Comparison of ENCODE assay signal across 8 cellular contexts in the genomic region with DNA sequence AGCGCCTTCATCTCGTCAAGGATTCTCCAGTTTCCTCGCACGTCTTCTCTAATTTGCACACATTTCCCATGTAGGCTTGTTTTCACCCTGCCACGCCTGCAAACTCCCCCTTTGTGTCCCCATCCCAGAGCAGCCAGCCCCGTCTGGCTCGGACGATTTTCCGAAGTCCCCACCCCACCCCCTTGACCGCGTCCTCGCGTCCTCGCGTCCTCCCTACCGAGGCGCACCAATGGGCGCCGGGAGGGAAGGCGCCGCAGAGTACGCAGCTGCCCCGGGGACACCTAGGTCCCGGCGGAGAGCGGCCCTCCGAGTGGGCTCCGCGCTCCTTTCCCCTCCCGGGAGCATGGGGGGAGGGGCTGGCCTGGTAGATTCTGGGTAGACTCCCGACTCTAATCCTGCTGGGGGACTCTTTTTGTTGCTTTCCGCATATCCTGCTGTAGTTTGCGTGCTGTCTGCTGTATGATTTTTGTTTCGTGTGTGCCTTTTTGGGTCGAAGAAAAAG. TPM values are rescaled to one million over a fixed set of nuclear protein-coding genes. Genes with fewer than 3 reads are reported as not detected.
A peak's percentile ranks its signal among the peaks of the same experiment; 100 is the strongest.
DNase-seq lines count a peak whose midpoint lies in the region; ATAC-seq and TF ChIP-seq lines count a peak whose summit lies in the region.

No MANE protein-coding gene starts in this region.

- DNase-seq in A673 (ENCODE audit: low spot score), result peak; percentile 64
- no peak for DNase-seq in activated T-cell treated with anti-CD3 and anti-CD28 coated beads, Interleukin-2, amount 50 U/mL, for 4 hours
- DNase-seq in glomerular visceral epithelial cell (ENCODE audit: extremely low spot score), result peak; percentile 47
- DNase-seq in omental fat pad (ENCODE audit: low spot score), result no peak

- no peaks in the 10 kb centered on the region for H3K27me3 ChIP-seq in A673 (replicated peaks; ENCODE audit: insufficient read depth, low read depth, low read length, poor library complexity)

- intact Hi-C loops in A673 (cut with micrococcal nuclease; ENCODE audit: unreplicated experiment), result loop anchor here (5.0 kb wide), 2 partner anchors 66 to 181 kb away; no protein-coding TSS in a partner anchor

- H3K9me3 ChIP-seq in A673 (ENCODE audit: low read depth, low read length, poor library complexity, severe bottlenecking), result no peaks in the 10 kb centered on the region
- no peaks in the 10 kb centered on the region for H3K9me3 ChIP-seq in HEK293 (ENCODE audit: control insufficient read depth, insufficient read depth, low read depth, low read length)

- H3K36me3 ChIP-seq in A673 (ENCODE audit: insufficient read depth, low read length, poor library complexity, severe bottlenecking), result peaks cover 4% of the 10 kb centered on the region
- H3K36me3 ChIP-seq in HEK293 (ENCODE audit: control insufficient read depth in 2 of 2, insufficient read depth in 1 of 2, low read length in 2 of 2), result no peaks in the 10 kb centered on the region; a peak in 1 of 3 replicates

- H3K4me3 ChIP-seq in A673 (ENCODE audit: low read depth, low read length, poor library complexity, severe bottlenecking) (peak overlapping the region; percentile 76), HEK293 (ENCODE audit: low read depth, low read length) (peak overlapping the region; percentile 72)

- H3K4me1 ChIP-seq in A673 (ENCODE audit: insufficient read depth, low read length, poor library complexity, severe bottlenecking) (peaks cover 44% of the 10 kb centered on the region), HEK293 (ENCODE audit: control insufficient read depth, insufficient read depth, low read length) (peaks cover 29% of the 10 kb centered on the region)

- CTCF ChIA-PET in A673 (lab: Charles Lee) (no interaction called here), HEK293 (lab: Yijun Ruan, JAX) (interaction anchor here (2.2 kb wide), 1 partner anchor 15 kb away, joined by 8 read pairs; no protein-coding TSS in a partner anchor)

- TF ChIP-seq CTCF in A673 (conservative IDR thresholded peaks at IDR 0.05; ENCODE audit: low read depth, low read length) (no peak), HEK293 (tag by site-specific recombination; IDR thresholded peaks at IDR 0.05) (no peak), omental fat pad (IDR thresholded peaks at IDR 0.05) (no peak)

- peaks cover 14% of the 10 kb centered on the region for H3K4me1 Mint-ChIP-seq in activated T-cell treated with anti-CD3 and anti-CD28 coated beads, Interleukin-2, amount 50 U/mL, for 4 hours (ENCODE audit: low read depth)

- peak overlapping the region; percentile 83 for H3K4me3 Mint-ChIP-seq in activated T-cell treated with anti-CD3 and anti-CD28 coated beads, Interleukin-2, amount 50 U/mL, for 4 hours

- POLR2A ChIA-PET in A673 (lab: Charles Lee; ENCODE audit: low non-redundant PET), result no interaction called here
- POLR2A ChIA-PET in HEK293 (lab: Yijun Ruan, JAX), result no interaction called here

- H3K27me3 Mint-ChIP-seq in activated T-cell treated with anti-CD3 and anti-CD28 coated beads, Interleukin-2, amount 50 U/mL, for 4 hours (ENCODE audit: low read depth), result peaks cover 47% of the 10 kb centered on the region

- no TSS peak for BruUV-seq in A673 (replicated peaks; lab: Mats Ljungman, UMichigan)

- no peaks in the 10 kb centered on the region for H3K36me3 Mint-ChIP-seq in activated T-cell treated with anti-CD3 and anti-CD28 coated beads, Interleukin-2, amount 50 U/mL, for 4 hours (ENCODE audit: insufficient read depth)

- H3K9me3 Mint-ChIP-seq in activated T-cell treated with anti-CD3 and anti-CD28 coated beads, Interleukin-2, amount 50 U/mL, for 4 hours, result no peaks in the 10 kb centered on the region

- peak in 1 of 2 donors; percentile 13 for ATAC-seq in activated T-cell treated with anti-CD3 and anti-CD28 coated beads, Interleukin-2, amount 50 U/mL, for 4 hours
- ATAC-seq in omental fat pad (ENCODE audit: low FRiP score) (peak; percentile 12), GM19023 (IDR thresholded peaks at IDR 0.05; ENCODE audit: unreplicated experiment) (no peak), HG02938 (IDR thresholded peaks at IDR 0.05; ENCODE audit: unreplicated experiment) (no peak), HG02588 (IDR thresholded peaks at IDR 0.05; ENCODE audit: unreplicated experiment) (no peak)

- H3K27ac ChIP-seq in A673 (ENCODE audit: low read depth, low read length, poor library complexity, severe bottlenecking) (peak overlapping the region; percentile 93), HEK293 (ENCODE audit: extremely low read depth, low read depth, low read length) (peak overlapping the region; percentile 99)

TF ChIP-seq in HEK293, 187 proteins besides CTCF, POLR2A, EP300 and RAD21 (continues in another document):
- TF ChIP-seq ZNF324 (tag by site-specific recombination; IDR thresholded peaks at IDR 0.05) (peak; percentile 23; the same call in 1 of the 2 replicates), WT1 (tag by site-specific recombination; IDR thresholded peaks at IDR 0.05) (peak; percentile 67; the same call in 1 of the 2 replicates), GLIS2 (tag by site-specific recombination; IDR thresholded peaks at IDR 0.05) (peak; percentile 42), ZSCAN23 (tag by site-specific recombination; IDR thresholded peaks at IDR 0.05) (no peak), ZNF629 (tag by site-specific recombination; IDR thresholded peaks at IDR 0.05) (peak; percentile 39; the same call in 1 of the 2 replicates), ZNF394 (tag by site-specific recombination; IDR thresholded peaks at IDR 0.05; ENCODE audit: borderline replicate concordance) (peak; percentile 38; the same call in 1 of the 2 replicates), ZNF2 (tag by site-specific recombination; IDR thresholded peaks at IDR 0.05) (0 out of 2 replicates have a peak, but pooled peaks have one; percentile 51), ZNF423 (tag by site-specific recombination; IDR thresholded peaks at IDR 0.05) (peak; percentile 97), ZNF335 (tag by site-specific recombination; conservative IDR thresholded peaks at IDR 0.05) (peak; percentile 81), ZNF184 (tag by site-specific recombination; IDR thresholded peaks at IDR 0.05) (no peak), ZSCAN30 (tag by site-specific recombination; IDR thresholded peaks at IDR 0.05) (peak; percentile 63; the same call in 1 of the 2 replicates), ZNF610 (tag by site-specific recombination; IDR thresholded peaks at IDR 0.05; ENCODE audit: borderline replicate concordance) (peak; percentile 60; the same call in 1 of the 2 replicates), ZXDB (tag by site-specific recombination; IDR thresholded peaks at IDR 0.05) (peak; percentile 25), ZNF654 (tag by site-specific recombination; IDR thresholded peaks at IDR 0.05; ENCODE audit: low read depth) (no peak)
- TF ChIP-seq, protein P1, sequence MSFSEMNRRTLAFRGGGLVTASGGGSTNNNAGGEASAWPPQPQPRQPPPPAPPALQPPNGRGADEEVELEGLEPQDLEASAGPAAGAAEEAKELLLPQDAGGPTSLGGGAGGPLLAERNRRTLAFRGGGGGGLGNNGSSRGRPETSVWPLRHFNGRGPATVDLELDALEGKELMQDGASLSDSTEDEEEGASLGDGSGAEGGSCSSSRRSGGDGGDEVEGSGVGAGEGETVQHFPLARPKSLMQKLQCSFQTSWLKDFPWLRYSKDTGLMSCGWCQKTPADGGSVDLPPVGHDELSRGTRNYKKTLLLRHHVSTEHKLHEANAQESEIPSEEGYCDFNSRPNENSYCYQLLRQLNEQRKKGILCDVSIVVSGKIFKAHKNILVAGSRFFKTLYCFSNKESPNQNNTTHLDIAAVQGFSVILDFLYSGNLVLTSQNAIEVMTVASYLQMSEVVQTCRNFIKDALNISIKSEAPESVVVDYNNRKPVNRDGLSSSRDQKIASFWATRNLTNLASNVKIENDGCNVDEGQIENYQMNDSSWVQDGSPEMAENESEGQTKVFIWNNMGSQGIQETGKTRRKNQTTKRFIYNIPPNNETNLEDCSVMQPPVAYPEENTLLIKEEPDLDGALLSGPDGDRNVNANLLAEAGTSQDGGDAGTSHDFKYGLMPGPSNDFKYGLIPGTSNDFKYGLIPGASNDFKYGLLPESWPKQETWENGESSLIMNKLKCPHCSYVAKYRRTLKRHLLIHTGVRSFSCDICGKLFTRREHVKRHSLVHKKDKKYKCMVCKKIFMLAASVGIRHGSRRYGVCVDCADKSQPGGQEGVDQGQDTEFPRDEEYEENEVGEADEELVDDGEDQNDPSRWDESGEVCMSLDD (tag by site-specific recombination; IDR thresholded peaks at IDR 0.05), result peak; percentile 57; the same call in 1 of the 2 replicates
- TF ChIP-seq, protein P2, sequence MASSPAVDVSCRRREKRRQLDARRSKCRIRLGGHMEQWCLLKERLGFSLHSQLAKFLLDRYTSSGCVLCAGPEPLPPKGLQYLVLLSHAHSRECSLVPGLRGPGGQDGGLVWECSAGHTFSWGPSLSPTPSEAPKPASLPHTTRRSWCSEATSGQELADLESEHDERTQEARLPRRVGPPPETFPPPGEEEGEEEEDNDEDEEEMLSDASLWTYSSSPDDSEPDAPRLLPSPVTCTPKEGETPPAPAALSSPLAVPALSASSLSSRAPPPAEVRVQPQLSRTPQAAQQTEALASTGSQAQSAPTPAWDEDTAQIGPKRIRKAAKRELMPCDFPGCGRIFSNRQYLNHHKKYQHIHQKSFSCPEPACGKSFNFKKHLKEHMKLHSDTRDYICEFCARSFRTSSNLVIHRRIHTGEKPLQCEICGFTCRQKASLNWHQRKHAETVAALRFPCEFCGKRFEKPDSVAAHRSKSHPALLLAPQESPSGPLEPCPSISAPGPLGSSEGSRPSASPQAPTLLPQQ (tag by site-specific recombination; IDR thresholded peaks at IDR 0.05), result peak; percentile 24; the same call in 1 of the 2 replicates
- TF ChIP-seq, protein P3, sequence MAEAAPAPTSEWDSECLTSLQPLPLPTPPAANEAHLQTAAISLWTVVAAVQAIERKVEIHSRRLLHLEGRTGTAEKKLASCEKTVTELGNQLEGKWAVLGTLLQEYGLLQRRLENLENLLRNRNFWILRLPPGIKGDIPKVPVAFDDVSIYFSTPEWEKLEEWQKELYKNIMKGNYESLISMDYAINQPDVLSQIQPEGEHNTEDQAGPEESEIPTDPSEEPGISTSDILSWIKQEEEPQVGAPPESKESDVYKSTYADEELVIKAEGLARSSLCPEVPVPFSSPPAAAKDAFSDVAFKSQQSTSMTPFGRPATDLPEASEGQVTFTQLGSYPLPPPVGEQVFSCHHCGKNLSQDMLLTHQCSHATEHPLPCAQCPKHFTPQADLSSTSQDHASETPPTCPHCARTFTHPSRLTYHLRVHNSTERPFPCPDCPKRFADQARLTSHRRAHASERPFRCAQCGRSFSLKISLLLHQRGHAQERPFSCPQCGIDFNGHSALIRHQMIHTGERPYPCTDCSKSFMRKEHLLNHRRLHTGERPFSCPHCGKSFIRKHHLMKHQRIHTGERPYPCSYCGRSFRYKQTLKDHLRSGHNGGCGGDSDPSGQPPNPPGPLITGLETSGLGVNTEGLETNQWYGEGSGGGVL (tag by site-specific recombination; IDR thresholded peaks at IDR 0.05), result peak; percentile 48; the same call in 1 of the 2 replicates

RNA-seq across cellular contexts. Expression of a gene that starts 1.3 kb away (rescaled TPM):
- 39.2 and 42.6 TPM in 2 replicates for total RNA-seq in A673 (2021)
- 1 to 10 TPM in 2 of 3 donors, under 1 TPM in 1; 0.84 to 2.3 (median 2.0) TPM for total RNA-seq in activated T-cell treated with anti-CD3 and anti-CD28 coated beads, Interleukin-2, amount 50 U/mL, for 4 hours
- total RNA-seq in omental fat pad, result 10 to 100 TPM; 23.0 to 26.0 (median 23.9) TPM

Comparison
In these comparisons a context has a peak if more than half of its experiments do, and no peak if none do; other contexts are left out.
1. DNase-seq: peak in A673 (single experiment) and glomerular visceral epithelial cell (single experiment); none in activated T-cell treated with anti-CD3 and anti-CD28 coated beads, Interleukin-2, amount 50 U/mL, for 4 hours (single experiment) and omental fat pad (single experiment).
2. RNA of a gene that starts 1.3 kb away (total RNA-seq): 39.2 to 42.6 TPM in A673 and 23.0 to 26.0 TPM in omental fat pad; 0.84 to 2.3 TPM in activated T-cell treated with anti-CD3 and anti-CD28 coated beads, Interleukin-2, amount 50 U/mL, for 4 hours; every median in the first group is over 4 times any median in the second.